In the genomic region with DNA sequence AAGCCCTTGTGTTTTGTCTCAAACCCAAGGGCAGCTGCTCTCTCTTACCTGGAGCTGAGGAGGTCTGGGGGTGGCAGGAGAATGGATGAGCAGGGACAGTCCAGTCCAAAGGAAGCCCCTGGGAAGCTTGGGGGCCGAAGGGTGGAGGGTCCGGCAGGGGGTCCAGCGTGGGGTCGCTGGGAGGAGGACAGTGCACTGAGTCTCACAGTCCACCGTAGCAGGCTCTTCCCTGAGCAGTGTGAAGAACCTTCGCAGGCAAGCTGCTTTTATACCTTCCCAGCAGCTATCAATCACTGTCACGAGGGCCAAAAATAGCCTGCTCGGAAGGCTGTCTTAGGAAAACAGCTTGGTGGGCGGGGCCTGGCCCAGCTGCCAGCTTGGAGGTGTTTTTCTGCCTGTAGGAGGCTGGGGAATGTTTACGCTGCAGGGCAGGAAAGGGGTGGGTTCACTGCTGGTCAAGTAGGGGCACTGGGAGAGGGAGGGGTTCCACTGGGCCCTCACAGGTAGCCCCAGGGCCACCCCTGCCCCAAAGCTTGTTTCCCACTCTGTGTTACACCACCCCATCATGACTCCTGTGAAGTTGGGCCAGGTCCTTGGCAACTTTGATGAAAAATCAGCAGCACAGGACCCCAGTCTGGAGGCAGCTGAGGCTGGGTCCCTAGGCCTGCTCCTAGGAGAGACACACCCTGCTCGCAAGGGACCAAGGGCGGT, we compare ENCODE assay signal across 8 cellular contexts. TPM values are rescaled to one million over a fixed set of nuclear protein-coding genes. Genes with fewer than 3 reads are reported as not detected.
DNase-seq lines count a peak whose midpoint lies in the region; ATAC-seq and TF ChIP-seq lines count a peak whose summit lies in the region.

A gene with protein sequence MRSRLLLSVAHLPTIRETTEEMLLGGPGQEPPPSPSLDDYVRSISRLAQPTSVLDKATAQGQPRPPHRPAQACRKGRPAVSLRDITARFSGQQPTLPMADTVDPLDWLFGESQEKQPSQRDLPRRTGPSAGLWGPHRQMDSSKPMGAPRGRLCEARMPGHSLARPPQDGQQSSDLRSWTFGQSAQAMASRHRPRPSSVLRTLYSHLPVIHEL (minus strand): TSS at position 240 of the 711 bp plus-strand sequence. CDS start 779 bp downstream, outside the sequence.

- peak within 1 kb of the TSS; percentile 80 for H3K27ac ChIP-seq in colonic mucosa
- H3K27ac ChIP-seq in subcutaneous abdominal adipose tissue (ENCODE audit: low read depth, low read length), result peak within 1 kb of the TSS; percentile 90

- peaks cover 20% of the 10 kb centered on the region for H3K36me3 ChIP-seq in NT2/D1 (ENCODE audit: insufficient read depth, insufficient read length, low read length)
- H3K36me3 ChIP-seq in colonic mucosa, result no peaks in the 10 kb centered on the region
- peaks cover 0 to 41% (median 20%) of the 10 kb centered on the region in 5 donors for H3K36me3 ChIP-seq in subcutaneous abdominal adipose tissue (ENCODE audit: control insufficient read depth in 5 of 5, insufficient read depth in 5 of 5, low read length in 5 of 5)

- H3K9me3 ChIP-seq in NT2/D1 (ENCODE audit: insufficient read depth, low read length) (no peaks in the 10 kb centered on the region), colonic mucosa (no peaks in the 10 kb centered on the region), subcutaneous abdominal adipose tissue (ENCODE audit: control insufficient read depth in 5 of 5, low read length in 5 of 5) (no peaks in the 10 kb centered on the region)

- H3K4me1 ChIP-seq in NT2/D1 (ENCODE audit: insufficient read depth, insufficient read length) (peaks cover 44% of the 10 kb centered on the region), colonic mucosa (peaks cover 23% of the 10 kb centered on the region), subcutaneous abdominal adipose tissue (ENCODE audit: control insufficient read depth in 5 of 5, insufficient read depth in 5 of 5, low read length in 5 of 5) (peaks cover 30 to 87% (median 84%) of the 10 kb centered on the region in 5 donors)

- H3K4me3 ChIP-seq in NT2/D1 (ENCODE audit: insufficient read length, low read depth), result peak within 1 kb of the TSS; percentile 54
- peak within 1 kb of the TSS; percentile 39 for H3K4me3 ChIP-seq in colonic mucosa
- H3K4me3 ChIP-seq in subcutaneous abdominal adipose tissue (ENCODE audit: low read depth in 1 of 5, low read length in 5 of 5), result peak within 1 kb of the TSS; percentile 74 to 98 (median 91)

- H3K27me3 ChIP-seq in NT2/D1 (ENCODE audit: insufficient read depth, insufficient read length), result no peaks in the 10 kb centered on the region
- no peaks in the 10 kb centered on the region for H3K27me3 ChIP-seq in colonic mucosa
- no peaks in the 10 kb centered on the region for H3K27me3 ChIP-seq in subcutaneous abdominal adipose tissue (ENCODE audit: control insufficient read depth in 5 of 5, insufficient read depth in 4 of 5, low read length in 5 of 5)

- intact Hi-C loops in colonic mucosa (cut with DNase I), result no loop called here

- H3K9ac ChIP-seq in NT2/D1 (ENCODE audit: insufficient read length, low read depth) (peak within 1 kb of the TSS; percentile 63), colonic mucosa (ENCODE audit: low read depth in 2 of 2, low read length in 2 of 2) (peak within 1 kb of the TSS; percentile 70), subcutaneous abdominal adipose tissue (ENCODE audit: low read length in 5 of 5) (peak within 1 kb of the TSS; percentile 92 to 99 (median 96))

- DNase-seq in EH (ENCODE audit: low read depth) (peak; percentile 94), HT1080 (ENCODE audit: low read depth) (peak; percentile 86), NT2/D1 (ENCODE audit: low read depth, low spot score) (peak; percentile 77), colonic mucosa (peak; percentile 95), kidney glomerular epithelial cell (lab: John Stamatoyannopoulos, UW) (peak; percentile 93)
- DNase-seq in stimulated activated CD4-positive, alpha-beta T cell treated with anti-CD3 and anti-CD28 coated beads, Interleukin-2, amount 100 ng/mL, for 48 hours, result no peak

- ATAC-seq in HG02970 (IDR thresholded peaks at IDR 0.05; ENCODE audit: low FRiP score, unreplicated experiment), result no peak

- TF ChIP-seq CTCF in colonic mucosa (IDR thresholded peaks at IDR 0.05), result no peak

RNA-seq across cellular contexts. Expression of the gene that starts here (rescaled TPM):
- 0.97 and 1.2 TPM in 2 replicates for total RNA-seq in HT1080 (2014; rRNA removed; shearing (Covaris generic))
- polyA plus RNA-seq in HT1080 (2015; cell fraction: cytosol; rRNA removed), result 7.8 and 8.6 TPM in 2 replicates
- 8.7 and 11.5 TPM in 2 replicates for polyA plus RNA-seq in HT1080 (2015; cell fraction: nucleus; rRNA removed)
- 10 to 100 TPM; 11.1 to 20.2 TPM for total RNA-seq in colonic mucosa

Comparison
In these comparisons a context has a peak if more than half of its experiments do, and no peak if none do; other contexts are left out.
1. DNase-seq: peak in EH (single experiment), HT1080 (single experiment), NT2/D1 (single experiment), colonic mucosa (single experiment) and kidney glomerular epithelial cell (single experiment); none in stimulated activated CD4-positive, alpha-beta T cell treated with anti-CD3 and anti-CD28 coated beads, Interleukin-2, amount 100 ng/mL, for 48 hours (0 of 2).
2. H3K4me3 ChIP-seq: peak in every context shown above with its lines; median percentile 91 in subcutaneous abdominal adipose tissue; 54 in NT2/D1; 39 in colonic mucosa.
3. Peak in every context shown above with its lines, with median percentiles within 50 percentile points of each other: H3K9ac ChIP-seq.